26 cellular contexts compared by ENCODE assay signal in the genomic region with DNA sequence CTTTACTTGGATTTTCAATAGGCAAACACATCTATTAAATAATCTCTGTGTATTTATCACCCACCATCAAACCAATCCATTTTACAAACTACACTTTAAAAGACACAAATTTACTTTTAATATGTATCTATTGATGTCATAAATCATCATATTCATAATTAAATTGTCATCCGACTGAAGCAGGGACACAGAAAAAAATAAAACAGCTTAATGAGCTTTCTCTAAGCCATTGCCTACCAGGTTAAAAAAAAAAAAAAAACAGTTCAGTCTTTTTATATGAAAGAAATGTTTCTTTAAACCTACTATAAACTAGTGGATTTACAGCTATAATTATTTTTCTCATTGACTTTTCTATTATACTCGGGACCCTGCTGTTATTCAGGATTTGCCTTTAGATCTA. TPM values are rescaled to one million over a fixed set of nuclear protein-coding genes. Genes with fewer than 3 reads are reported as not detected.
DNase-seq lines count a peak whose midpoint lies in the region; ATAC-seq, FAIRE-seq and TF ChIP-seq lines count a peak whose summit lies in the region.
"Had no signal": no experiment of that assay in that cellular context is flagged by ENCODE, and none has a peak within 500 bp of the region (broad histone marks: within the 10 kb centered on the region; RNA-seq: fewer than 3 reads in every experiment).

No MANE protein-coding gene starts in this region.

- H3K4me1 Mint-ChIP-seq in activated T-cell treated with anti-CD3 and anti-CD28 coated beads, Interleukin-2, amount 50 U/mL, for 4 hours (ENCODE audit: low read depth): no peaks in the 10 kb centered on the region
- H3K4me1 Mint-ChIP-seq in WTC11: peaks cover 23% of the 10 kb centered on the region
- H3K4me1 Mint-ChIP-seq: CD14-positive monocyte; CD4-positive, alpha-beta memory T cell; CD4-positive, CD25-positive, alpha-beta regulatory T cell; CD8-positive, alpha-beta memory T cell had no signal

- no peak for DNase-seq in HEK293T (ENCODE audit: extremely low spot score)
- DNase-seq in NCI-H1105 treated with DMSO at 0.1 percent for 48 hours (lab: John Stamatoyannopoulos, UW): peak; percentile 70
- DNase-seq in NCI-H1417 treated with DMSO at 0.1 percent for 48 hours (lab: John Stamatoyannopoulos, UW): peak; percentile 47
- DNase-seq in activated T-cell treated with anti-CD3 and anti-CD28 coated beads, Interleukin-2, amount 50 U/mL, for 4 hours: no peak
- DNase-seq in WTC11 (ENCODE audit: low spot score): no peak
- DNase-seq: 8988T; ACHN; BE2C; C1 segment of cervical spinal cord; CD4-positive, alpha-beta memory T cell; CD4-positive, CD25-positive, alpha-beta regulatory T cell; CD8-positive, alpha-beta memory T cell; DMS 273 treated with DMSO at 0.1 percent for 48 hours; DMS153; DMS53; DMS79; DND-41; EL; GDM1 had no signal

- no peak overlapping the region for H3K4me3 Mint-ChIP-seq in activated T-cell treated with anti-CD3 and anti-CD28 coated beads, Interleukin-2, amount 50 U/mL, for 4 hours
- no peak overlapping the region for H3K4me3 Mint-ChIP-seq in WTC11
- H3K4me3 Mint-ChIP-seq: CD14-positive monocyte; CD4-positive, alpha-beta memory T cell; CD4-positive, CD25-positive, alpha-beta regulatory T cell; CD8-positive, alpha-beta memory T cell had no signal

- peak; percentile 36 for FAIRE-seq in colon (lab: Jason Lieb, UNC)
- FAIRE-seq: GM12878, GM12892, GM18507 had no signal

- H3K27me3 Mint-ChIP-seq in activated T-cell treated with anti-CD3 and anti-CD28 coated beads, Interleukin-2, amount 50 U/mL, for 4 hours (ENCODE audit: low read depth): no peaks in the 10 kb centered on the region
- peaks cover 37% of the 10 kb centered on the region for H3K27me3 Mint-ChIP-seq in WTC11 (ENCODE audit: low read depth)
- H3K27me3 Mint-ChIP-seq: CD4-positive, alpha-beta memory T cell; CD4-positive, CD25-positive, alpha-beta regulatory T cell; CD8-positive, alpha-beta memory T cell had no signal

- POLR2A ChIA-PET in HEK293T (lab: Yijun Ruan, JAX): no interaction called here
- POLR2A ChIA-PET in WTC11 (lab: Charles Lee): no interaction called here

- CTCF ChIA-PET in HEK293T (lab: Yijun Ruan, JAX) (no interaction called here), WTC11 (lab: Charles Lee) (no interaction called here)

- TF ChIP-seq CTCF in WTC11 (IDR thresholded peaks at IDR 0.05): no peak

- ATAC-seq in HG03342 (IDR thresholded peaks at IDR 0.05; ENCODE audit: unreplicated experiment) (no peak), HG03135 (IDR thresholded peaks at IDR 0.05; ENCODE audit: unreplicated experiment) (no peak), WTC11 (no peak)
- no peak for ATAC-seq in activated T-cell treated with anti-CD3 and anti-CD28 coated beads, Interleukin-2, amount 50 U/mL, for 4 hours
- ATAC-seq: GM12878 had no signal

- H3K27ac Mint-ChIP-seq in WTC11: no peak overlapping the region
- H3K27ac Mint-ChIP-seq: CD14-positive monocyte; CD4-positive, alpha-beta memory T cell; CD4-positive, CD25-positive, alpha-beta regulatory T cell; CD8-positive, alpha-beta memory T cell had no signal

- no peaks in the 10 kb centered on the region for H3K36me3 Mint-ChIP-seq in activated T-cell treated with anti-CD3 and anti-CD28 coated beads, Interleukin-2, amount 50 U/mL, for 4 hours (ENCODE audit: insufficient read depth)
- H3K36me3 Mint-ChIP-seq in WTC11: no peaks in the 10 kb centered on the region
- H3K36me3 Mint-ChIP-seq: CD14-positive monocyte; CD4-positive, alpha-beta memory T cell; CD4-positive, CD25-positive, alpha-beta regulatory T cell; CD8-positive, alpha-beta memory T cell had no signal

- H3K9me3 Mint-ChIP-seq in activated T-cell treated with anti-CD3 and anti-CD28 coated beads, Interleukin-2, amount 50 U/mL, for 4 hours: peaks cover 5% of the 10 kb centered on the region
- no peaks in the 10 kb centered on the region for H3K9me3 Mint-ChIP-seq in WTC11

TF ChIP-seq in HEK293T, 16 proteins besides CTCF, POLR2A, EP300 and RAD21:
- peak; percentile 77 for TF ChIP-seq PKNOX1 (IDR thresholded peaks at IDR 0.05)
- TF ChIP-seq L3MBTL2 (conservative IDR thresholded peaks at IDR 0.05): no peak
- TF ChIP-seq CTBP1 (IDR thresholded peaks at IDR 0.05; ENCODE audit: borderline replicate concordance): no peak
- TF ChIP-seq SP1 (IDR thresholded peaks at IDR 0.05): no peak
- no peak for TF ChIP-seq TARDBP (IDR thresholded peaks at IDR 0.05)
- no peak for TF ChIP-seq NFRKB (IDR thresholded peaks at IDR 0.05)
- peak; percentile 61; the same call in 1 of the 2 replicates for TF ChIP-seq ZNF384 (IDR thresholded peaks at IDR 0.05)
- no peak for TF ChIP-seq SUZ12 (IDR thresholded peaks at IDR 0.05)

TF ChIP-seq in WTC11, 78 proteins besides CTCF, POLR2A, EP300 and RAD21 (continues in another document):
- TF ChIP-seq NFE2L1 (CRISPR knock-in tag; IDR thresholded peaks at IDR 0.05): no peak
- TF ChIP-seq NFYB (CRISPR knock-in tag; conservative IDR thresholded peaks at IDR 0.05; ENCODE audit: low read depth): no peak
- no peak for TF ChIP-seq ZNF423 (CRISPR knock-in tag; IDR thresholded peaks at IDR 0.05)
- TF ChIP-seq, protein P1, sequence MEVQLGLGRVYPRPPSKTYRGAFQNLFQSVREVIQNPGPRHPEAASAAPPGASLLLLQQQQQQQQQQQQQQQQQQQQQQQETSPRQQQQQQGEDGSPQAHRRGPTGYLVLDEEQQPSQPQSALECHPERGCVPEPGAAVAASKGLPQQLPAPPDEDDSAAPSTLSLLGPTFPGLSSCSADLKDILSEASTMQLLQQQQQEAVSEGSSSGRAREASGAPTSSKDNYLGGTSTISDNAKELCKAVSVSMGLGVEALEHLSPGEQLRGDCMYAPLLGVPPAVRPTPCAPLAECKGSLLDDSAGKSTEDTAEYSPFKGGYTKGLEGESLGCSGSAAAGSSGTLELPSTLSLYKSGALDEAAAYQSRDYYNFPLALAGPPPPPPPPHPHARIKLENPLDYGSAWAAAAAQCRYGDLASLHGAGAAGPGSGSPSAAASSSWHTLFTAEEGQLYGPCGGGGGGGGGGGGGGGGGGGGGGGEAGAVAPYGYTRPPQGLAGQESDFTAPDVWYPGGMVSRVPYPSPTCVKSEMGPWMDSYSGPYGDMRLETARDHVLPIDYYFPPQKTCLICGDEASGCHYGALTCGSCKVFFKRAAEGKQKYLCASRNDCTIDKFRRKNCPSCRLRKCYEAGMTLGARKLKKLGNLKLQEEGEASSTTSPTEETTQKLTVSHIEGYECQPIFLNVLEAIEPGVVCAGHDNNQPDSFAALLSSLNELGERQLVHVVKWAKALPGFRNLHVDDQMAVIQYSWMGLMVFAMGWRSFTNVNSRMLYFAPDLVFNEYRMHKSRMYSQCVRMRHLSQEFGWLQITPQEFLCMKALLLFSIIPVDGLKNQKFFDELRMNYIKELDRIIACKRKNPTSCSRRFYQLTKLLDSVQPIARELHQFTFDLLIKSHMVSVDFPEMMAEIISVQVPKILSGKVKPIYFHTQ (CRISPR knock-in tag; IDR thresholded peaks at IDR 0.05): no peak
- TF ChIP-seq ZNF416 (CRISPR knock-in tag; IDR thresholded peaks at IDR 0.05): no peak
- no peak for TF ChIP-seq TCF7 (CRISPR knock-in tag; IDR thresholded peaks at IDR 0.05; ENCODE audit: low read depth)
- TF ChIP-seq, protein P2, sequence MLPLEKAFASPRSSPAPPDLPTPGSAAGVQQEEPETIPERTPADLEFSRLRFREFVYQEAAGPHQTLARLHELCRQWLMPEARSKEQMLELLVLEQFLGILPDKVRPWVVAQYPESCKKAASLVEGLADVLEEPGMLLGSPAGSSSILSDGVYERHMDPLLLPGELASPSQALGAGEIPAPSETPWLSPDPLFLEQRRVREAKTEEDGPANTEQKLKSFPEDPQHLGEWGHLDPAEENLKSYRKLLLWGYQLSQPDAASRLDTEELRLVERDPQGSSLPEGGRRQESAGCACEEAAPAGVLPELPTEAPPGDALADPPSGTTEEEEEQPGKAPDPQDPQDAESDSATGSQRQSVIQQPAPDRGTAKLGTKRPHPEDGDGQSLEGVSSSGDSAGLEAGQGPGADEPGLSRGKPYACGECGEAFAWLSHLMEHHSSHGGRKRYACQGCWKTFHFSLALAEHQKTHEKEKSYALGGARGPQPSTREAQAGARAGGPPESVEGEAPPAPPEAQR (CRISPR knock-in tag; IDR thresholded peaks at IDR 0.05): no peak
- no peak for TF ChIP-seq ZNF121 (CRISPR knock-in tag; IDR thresholded peaks at IDR 0.05)
- TF ChIP-seq, protein P3, sequence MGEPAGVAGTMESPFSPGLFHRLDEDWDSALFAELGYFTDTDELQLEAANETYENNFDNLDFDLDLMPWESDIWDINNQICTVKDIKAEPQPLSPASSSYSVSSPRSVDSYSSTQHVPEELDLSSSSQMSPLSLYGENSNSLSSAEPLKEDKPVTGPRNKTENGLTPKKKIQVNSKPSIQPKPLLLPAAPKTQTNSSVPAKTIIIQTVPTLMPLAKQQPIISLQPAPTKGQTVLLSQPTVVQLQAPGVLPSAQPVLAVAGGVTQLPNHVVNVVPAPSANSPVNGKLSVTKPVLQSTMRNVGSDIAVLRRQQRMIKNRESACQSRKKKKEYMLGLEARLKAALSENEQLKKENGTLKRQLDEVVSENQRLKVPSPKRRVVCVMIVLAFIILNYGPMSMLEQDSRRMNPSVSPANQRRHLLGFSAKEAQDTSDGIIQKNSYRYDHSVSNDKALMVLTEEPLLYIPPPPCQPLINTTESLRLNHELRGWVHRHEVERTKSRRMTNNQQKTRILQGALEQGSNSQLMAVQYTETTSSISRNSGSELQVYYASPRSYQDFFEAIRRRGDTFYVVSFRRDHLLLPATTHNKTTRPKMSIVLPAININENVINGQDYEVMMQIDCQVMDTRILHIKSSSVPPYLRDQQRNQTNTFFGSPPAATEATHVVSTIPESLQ (CRISPR knock-in tag; IDR thresholded peaks at IDR 0.05): no peak
- no peak for TF ChIP-seq JAZF1 (CRISPR knock-in tag; IDR thresholded peaks at IDR 0.05)
- TF ChIP-seq, protein P4, sequence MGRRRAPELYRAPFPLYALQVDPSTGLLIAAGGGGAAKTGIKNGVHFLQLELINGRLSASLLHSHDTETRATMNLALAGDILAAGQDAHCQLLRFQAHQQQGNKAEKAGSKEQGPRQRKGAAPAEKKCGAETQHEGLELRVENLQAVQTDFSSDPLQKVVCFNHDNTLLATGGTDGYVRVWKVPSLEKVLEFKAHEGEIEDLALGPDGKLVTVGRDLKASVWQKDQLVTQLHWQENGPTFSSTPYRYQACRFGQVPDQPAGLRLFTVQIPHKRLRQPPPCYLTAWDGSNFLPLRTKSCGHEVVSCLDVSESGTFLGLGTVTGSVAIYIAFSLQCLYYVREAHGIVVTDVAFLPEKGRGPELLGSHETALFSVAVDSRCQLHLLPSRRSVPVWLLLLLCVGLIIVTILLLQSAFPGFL (CRISPR knock-in tag; IDR thresholded peaks at IDR 0.05; ENCODE audit: borderline replicate concordance): no peak
- no peak for TF ChIP-seq FOXK1 (CRISPR knock-in tag; IDR thresholded peaks at IDR 0.05)
- no peak for TF ChIP-seq USF1 (CRISPR knock-in tag; IDR thresholded peaks at IDR 0.05)

RNA-seq across cellular contexts. Expression of gene PABPC4L, which starts 57.3 kb away (rescaled TPM):
- not detected for total RNA-seq in activated T-cell treated with anti-CD3 and anti-CD28 coated beads, Interleukin-2, amount 50 U/mL, for 4 hours
- total RNA-seq in WTC11 (2021): 3.6 to 4.1 TPM (median 3.8 TPM) in 3 replicates
- total RNA-seq: CD4-positive, alpha-beta memory T cell; CD4-positive, CD25-positive, alpha-beta regulatory T cell; CD8-positive, alpha-beta memory T cell; GM12878 had no signal

Comparison
In these comparisons a context has a peak if more than half of its experiments do, and no peak if none do; other contexts are left out.
1. DNase-seq: peak in NCI-H1105 treated with DMSO at 0.1 percent for 48 hours (single experiment) and NCI-H1417 treated with DMSO at 0.1 percent for 48 hours (single experiment); none in HEK293T (single experiment), activated T-cell treated with anti-CD3 and anti-CD28 coated beads, Interleukin-2, amount 50 U/mL, for 4 hours (single experiment) and WTC11 (single experiment).